17 cellular contexts compared by ENCODE assay signal in the genomic region with DNA sequence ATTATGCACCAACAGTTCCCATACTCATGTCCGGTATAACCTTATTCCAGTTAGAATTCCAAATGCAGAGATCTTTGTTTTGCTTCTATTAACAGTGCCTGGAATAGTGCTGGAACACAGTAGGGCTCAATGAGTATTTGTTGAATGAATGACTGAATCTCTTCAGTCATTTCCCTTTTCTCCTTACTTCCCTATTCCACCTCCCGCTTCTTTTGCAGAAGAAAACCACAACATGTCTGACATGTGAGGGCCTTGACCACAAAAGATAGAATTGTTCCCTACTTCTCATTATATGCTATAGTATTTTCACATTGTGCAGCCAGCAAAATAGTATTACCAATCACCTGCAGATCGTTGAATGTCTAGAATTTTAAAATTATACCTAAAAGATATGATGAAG.
A peak's percentile ranks its signal among the peaks of the same experiment; 100 is the strongest.
DNase-seq lines count a peak whose midpoint lies in the region; ATAC-seq and TF ChIP-seq lines count a peak whose summit lies in the region.
"Had no signal": no experiment of that assay in that cellular context is flagged by ENCODE, and none has a peak within 500 bp of the region (broad histone marks: within the 10 kb centered on the region; RNA-seq: fewer than 3 reads in every experiment).

No MANE protein-coding gene starts in this region.

- peak overlapping the region; percentile 4 for H3K4me2 ChIP-seq in Loucy (ENCODE audit: low read depth, low read length, poor library complexity, severe bottlenecking)

- H2AFZ ChIP-seq in Loucy (ENCODE audit: low read length), result peak overlapping the region; percentile 58

- H3K4me1 Mint-ChIP-seq in memory B cell, result peaks cover 9% of the 10 kb centered on the region

- no peaks in the 10 kb centered on the region for H3K9me2 ChIP-seq in Loucy (replicated peaks; ENCODE audit: low read depth, low read length)

- no peaks in the 10 kb centered on the region for H3K79me2 ChIP-seq in Loucy (ENCODE audit: insufficient read depth, low read length)

- no peaks in the 10 kb centered on the region for H3K9me3 Mint-ChIP-seq in memory B cell
- H3K9me3 Mint-ChIP-seq: CD8-positive, alpha-beta T cell had no signal

- no peak overlapping the region for H3K4me3 ChIP-seq in Loucy (ENCODE audit: low read length, poor library complexity, severe bottlenecking)
- H3K4me3 ChIP-seq: right atrium auricular region had no signal

- H3F3A ChIP-seq in Loucy (ENCODE audit: low read depth), result no peaks in the 10 kb centered on the region

- no peak for TF ChIP-seq CTCF in Loucy (conservative IDR thresholded peaks at IDR 0.05; ENCODE audit: low read length)

- H3K27ac Mint-ChIP-seq in memory B cell, result no peak overlapping the region
- H3K27ac Mint-ChIP-seq: activated naive CD8-positive, alpha-beta T cell; CD8-positive, alpha-beta T cell; T-cell had no signal

- peaks cover 35% of the 10 kb centered on the region for H3K4me1 ChIP-seq in Loucy (ENCODE audit: insufficient read depth, low read length, poor library complexity, severe bottlenecking)

- H3K4me3 Mint-ChIP-seq in memory B cell, result no peak overlapping the region
- H3K4me3 Mint-ChIP-seq: activated naive CD8-positive, alpha-beta T cell; CD8-positive, alpha-beta T cell; T-cell had no signal

- peaks cover 32% of the 10 kb centered on the region for H3K27me3 Mint-ChIP-seq in memory B cell

- no peaks in the 10 kb centered on the region for H4K20me1 ChIP-seq in Loucy (ENCODE audit: insufficient read depth, low read length, poor library complexity, severe bottlenecking)

- H3K36me3 Mint-ChIP-seq in memory B cell, result no peaks in the 10 kb centered on the region
- H3K36me3 Mint-ChIP-seq: CD8-positive, alpha-beta T cell; T-cell had no signal

- ATAC-seq in memory B cell (ENCODE audit: low read depth) (peak; percentile 50), HG02759 (IDR thresholded peaks at IDR 0.05; ENCODE audit: unreplicated experiment) (no peak), GM21526 (IDR thresholded peaks at IDR 0.05; ENCODE audit: low FRiP score, unreplicated experiment) (no peak), GM18909 (IDR thresholded peaks at IDR 0.05; ENCODE audit: poor library complexity, unreplicated experiment) (no peak)
- ATAC-seq: CD8-positive, alpha-beta T cell; T-cell had no signal

- no peaks in the 10 kb centered on the region for H3K27me3 ChIP-seq in Loucy (ENCODE audit: insufficient read depth, low read length, poor library complexity, severe bottlenecking)
- H3K27me3 ChIP-seq: right atrium auricular region had no signal

- no peaks in the 10 kb centered on the region for H3K36me3 ChIP-seq in Loucy (ENCODE audit: insufficient read depth, low read length)
- H3K36me3 ChIP-seq: right atrium auricular region had no signal

- peak; percentile 85 for DNase-seq in CD1c-positive myeloid dendritic cell (ENCODE audit: extremely low spot score)
- DNase-seq in SIG-M5 (lab: John Stamatoyannopoulos, UW), result peak; percentile 95
- DNase-seq in memory B cell (ENCODE audit: low spot score in 2 of 2), result no peak
- no peak for DNase-seq in HuH-7 (ENCODE audit: low spot score)
- DNase-seq: activated CD4-positive, alpha-beta T cell treated with anti-CD3 and anti-CD28 coated beads, Interleukin-2, amount 50 U/mL, for 48 hours; activated T-cell treated with anti-CD3 and anti-CD28 coated beads, Interleukin-2, amount 50 U/mL, for 1 hour; CD8-positive, alpha-beta T cell; cerebellar nuclear complex; glutamatergic neuron; NCI-H1694 treated with DMSO at 0.1 percent for 48 hours; T-cell had no signal

- no peaks in the 10 kb centered on the region for H3K9me3 ChIP-seq in Loucy (ENCODE audit: insufficient read depth, low read depth, low read length)
- H3K9me3 ChIP-seq: right atrium auricular region had no signal

- no peak overlapping the region for H3K9ac ChIP-seq in Loucy (ENCODE audit: low read depth, low read length, poor library complexity, severe bottlenecking)

Comparison
In these comparisons a context has a peak if more than half of its experiments do, and no peak if none do; other contexts are left out.
1. DNase-seq: peak in CD1c-positive myeloid dendritic cell (single experiment) and SIG-M5 (single experiment); none in memory B cell (0 of 2) and HuH-7 (single experiment).